ENCODE assay signal across 1 cellular context in genomic region chr11:10990160-10990559, GRCh38.
TF ChIP-seq lines count a peak whose summit lies in the region.

No MANE protein-coding gene starts in this region.

TF ChIP-seq in K562, 482 proteins besides CTCF, POLR2A, EP300 and RAD21 (continued from another document):
- TF ChIP-seq E4F1 (CRISPR knock-in tag; IDR thresholded peaks at IDR 0.05; ENCODE audit: borderline replicate concordance) (no peak), HDGF (IDR thresholded peaks at IDR 0.05) (no peak), CBFA2T2 (conservative IDR thresholded peaks at IDR 0.05) (peak; percentile 51), SMARCC2 (IDR thresholded peaks at IDR 0.05; ENCODE audit: low read depth) (no peak), PATZ1 (CRISPR knock-in tag; IDR thresholded peaks at IDR 0.05; ENCODE audit: borderline replicate concordance) (no peak), SMARCB1 (IDR thresholded peaks at IDR 0.05; ENCODE audit: insufficient read length, low read depth) (no peak), JUND (IDR thresholded peaks at IDR 0.05; ENCODE audit: borderline replicate concordance, low read depth, low read length) (no peak), JUND (tag; IDR thresholded peaks at IDR 0.05; ENCODE audit: borderline replicate concordance, low read depth, low read length) (peak; percentile 10; the same call in 1 of the 3 replicates), CHD7 (IDR thresholded peaks at IDR 0.05; ENCODE audit: low read depth, low read length) (no peak), ZNF232 (CRISPR knock-in tag; IDR thresholded peaks at IDR 0.05) (no peak), HES1 (IDR thresholded peaks at IDR 0.05; ENCODE audit: low read depth) (no peak), E2F3 (CRISPR knock-in tag; IDR thresholded peaks at IDR 0.05) (no peak), FUS (optimal IDR thresholded peaks at IDR 0.05; ENCODE audit: low read depth, low read length) (no peak), CBFB (CRISPR knock-in tag; IDR thresholded peaks at IDR 0.05) (no peak), EP400 (IDR thresholded peaks at IDR 0.05) (no peak), HMGN3 (IDR thresholded peaks at IDR 0.05; ENCODE audit: borderline replicate concordance, extremely low read depth, insufficient read length, low read depth, low read length) (no peak), ZNF589 (CRISPR knock-in tag; IDR thresholded peaks at IDR 0.05; ENCODE audit: low read depth) (no peak), GTF2A2 (tag; IDR thresholded peaks at IDR 0.05) (no peak)
